ENCODE assay signal across 16 cellular contexts in genomic region chr10:866577-866941, GRCh38.
"Had no signal": no experiment of that assay in that cellular context is flagged by ENCODE, and none has a peak within 500 bp of the region (broad histone marks: within the 10 kb centered on the region; RNA-seq: fewer than 3 reads in every experiment).

No MANE protein-coding gene starts in this region.

- H3K9me3 Mint-ChIP-seq: activated naive CD8-positive, alpha-beta T cell treated with anti-CD3 and anti-CD28 coated beads, Interleukin-2, amount 10 ng/mL, durations not matched to agents 7 days and 5 days; activated T-cell treated with anti-CD3 and anti-CD28 coated beads, Interleukin-2, amount 50 U/mL, for 72 hours; effector memory CD8-positive, alpha-beta T cell; mesothelial cell of epicardium; natural killer cell treated with Interleukin-12 subunit alpha and Interleukin-12 subunit beta and Interleukin-15 and Interleukin-18, amount 100 ng/mL, for 72 hours; stimulated activated naive CD8-positive, alpha-beta T cell treated with anti-CD3 and anti-CD28 coated beads, Interleukin-15, Interleukin-2, amounts not matched to agents 100 ng/mL and 50 ng/mL, for 24 hours had no signal

- H3K27me3 Mint-ChIP-seq: activated naive CD8-positive, alpha-beta T cell treated with anti-CD3 and anti-CD28 coated beads, Interleukin-2, amount 10 ng/mL, durations not matched to agents 7 days and 5 days; effector memory CD8-positive, alpha-beta T cell; natural killer cell treated with Interleukin-12 subunit alpha and Interleukin-12 subunit beta and Interleukin-15 and Interleukin-18, amount 100 ng/mL, for 72 hours; stimulated activated naive CD8-positive, alpha-beta T cell treated with anti-CD3 and anti-CD28 coated beads, Interleukin-15, Interleukin-2, amounts not matched to agents 100 ng/mL and 50 ng/mL, for 24 hours had no signal

- DNase-seq: activated CD4-positive, alpha-beta T cell treated with anti-CD3 and anti-CD28 coated beads, Interleukin-2, amount 50 U/mL, for 4 hours; activated CD4-positive, CD25-positive, alpha-beta regulatory T cell treated with anti-CD3 and anti-CD28 coated beads, Interleukin-2, amount 50 U/mL, for 72 hours; activated naive CD8-positive, alpha-beta T cell treated with anti-CD3 and anti-CD28 coated beads, Interleukin-2, amount 10 ng/mL, durations not matched to agents 7 days and 5 days; activated T-cell treated with anti-CD3 and anti-CD28 coated beads, Interleukin-2, amount 50 U/mL, for 72 hours; amygdala; effector memory CD8-positive, alpha-beta T cell; esophagus squamous epithelium; hippocampal formation; left colon; stimulated activated CD4-positive, alpha-beta T cell treated with anti-CD3 and anti-CD28 coated beads, Interleukin-12 subunit alpha, Interleukin-12 subunit beta, amount 100 ng/mL, for 4 hours; stimulated activated CD4-positive, alpha-beta T cell treated with anti-CD3 and anti-CD28 coated beads, Interleukin-1b, Interleukin-23, amount 100 ng/mL, for 48 hours; T1000; uterus had no signal

- ATAC-seq: activated T-cell treated with anti-CD3 and anti-CD28 coated beads, Interleukin-2, amount 50 U/mL, for 72 hours; effector memory CD8-positive, alpha-beta T cell; left colon; natural killer cell treated with Interleukin-12 subunit alpha and Interleukin-12 subunit beta and Interleukin-15 and Interleukin-18, amount 100 ng/mL, for 72 hours had no signal

- H3K4me3 Mint-ChIP-seq: activated naive CD8-positive, alpha-beta T cell treated with anti-CD3 and anti-CD28 coated beads, Interleukin-2, amount 10 ng/mL, durations not matched to agents 7 days and 5 days; activated T-cell treated with anti-CD3 and anti-CD28 coated beads, Interleukin-2, amount 50 U/mL, for 72 hours; effector memory CD8-positive, alpha-beta T cell; mesothelial cell of epicardium; natural killer cell treated with Interleukin-12 subunit alpha and Interleukin-12 subunit beta and Interleukin-15 and Interleukin-18, amount 100 ng/mL, for 72 hours; stimulated activated naive CD8-positive, alpha-beta T cell treated with anti-CD3 and anti-CD28 coated beads, Interleukin-15, Interleukin-2, amounts not matched to agents 100 ng/mL and 50 ng/mL, for 24 hours had no signal

- H3K27ac Mint-ChIP-seq: activated naive CD8-positive, alpha-beta T cell treated with anti-CD3 and anti-CD28 coated beads, Interleukin-2, amount 10 ng/mL, durations not matched to agents 7 days and 5 days; activated T-cell treated with anti-CD3 and anti-CD28 coated beads, Interleukin-2, amount 50 U/mL, for 72 hours; mesothelial cell of epicardium; natural killer cell treated with Interleukin-12 subunit alpha and Interleukin-12 subunit beta and Interleukin-15 and Interleukin-18, amount 100 ng/mL, for 72 hours; stimulated activated naive CD8-positive, alpha-beta T cell treated with anti-CD3 and anti-CD28 coated beads, Interleukin-15, Interleukin-2, amounts not matched to agents 100 ng/mL and 50 ng/mL, for 24 hours had no signal
